8 cellular contexts compared by ENCODE assay signal in the genomic region with DNA sequence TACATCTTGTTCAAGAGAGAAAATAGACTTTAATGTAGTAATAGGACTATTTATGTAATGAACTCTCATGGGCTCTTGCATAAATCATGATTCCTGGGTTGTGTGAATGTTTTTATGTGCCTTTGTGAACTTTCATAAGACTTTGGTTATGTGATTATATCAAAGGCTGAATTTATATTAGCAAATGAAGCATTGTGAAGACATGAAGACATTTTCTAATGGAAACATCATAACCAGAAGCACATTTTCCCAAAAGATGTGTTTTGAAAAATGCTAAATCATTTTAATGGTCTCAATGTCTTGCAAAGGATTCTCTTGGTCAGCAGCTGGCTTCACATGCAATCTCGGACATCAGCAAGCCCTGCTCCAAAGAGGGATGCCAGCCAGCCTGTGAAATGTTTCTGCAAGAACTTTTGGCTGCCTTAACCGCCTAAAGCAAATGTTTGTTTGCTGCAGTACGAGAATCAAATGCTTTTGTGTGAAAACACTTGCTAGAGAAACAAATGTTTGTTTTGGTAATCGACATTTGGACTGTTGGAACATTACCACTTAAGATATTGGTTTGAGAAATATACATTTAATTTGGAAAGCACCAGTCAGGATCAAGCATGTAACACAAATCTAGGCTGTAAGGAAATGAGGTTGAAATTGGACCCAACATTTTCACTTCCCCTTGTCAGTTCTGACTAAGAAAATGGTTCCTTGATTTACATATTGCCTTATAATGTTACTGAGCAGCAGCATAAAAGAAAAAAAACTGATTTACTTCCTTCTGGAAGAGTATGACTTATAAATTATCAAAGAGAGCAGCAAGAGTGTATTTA.
A peak's percentile ranks its signal among the peaks of the same experiment; 100 is the strongest.
DNase-seq lines count a peak whose midpoint lies in the region; ATAC-seq and TF ChIP-seq lines count a peak whose summit lies in the region.

No MANE protein-coding gene starts in this region.

- no peak overlapping the region for H3K4me3 ChIP-seq in GM12864 (ENCODE audit: low read depth, low read length)
- no peak overlapping the region for H3K4me3 ChIP-seq in Loucy (ENCODE audit: low read length, poor library complexity, severe bottlenecking)
- no peak overlapping the region for H3K4me3 ChIP-seq in left lung
- no peak overlapping the region for H3K4me3 ChIP-seq in mammary epithelial cell (replicated peaks in 1 of 3; ENCODE audit: insufficient read depth in 1 of 3, low read depth in 2 of 3, low read length in 3 of 3)

- dilution Hi-C loops in mammary epithelial cell (cut with HindIII; ENCODE audit: low sequenced_read_pairs), result no loop called here

- peak overlapping the region; percentile 23 to 52 for H3K27ac ChIP-seq in left lung
- H3K27ac ChIP-seq in mammary epithelial cell (ENCODE audit: insufficient read depth, low read depth, low read length), result no peak overlapping the region

- no peaks in the 10 kb centered on the region for H3K36me3 ChIP-seq in Loucy (ENCODE audit: insufficient read depth, low read length)
- H3K36me3 ChIP-seq in left lung, result no peaks in the 10 kb centered on the region
- no peaks in the 10 kb centered on the region for H3K36me3 ChIP-seq in mammary epithelial cell (ENCODE audit: insufficient read depth, low read length)

- H3K9me3 ChIP-seq in Loucy (ENCODE audit: insufficient read depth, low read depth, low read length) (no peaks in the 10 kb centered on the region), left lung (no peaks in the 10 kb centered on the region), mammary epithelial cell (replicated peaks; ENCODE audit: insufficient read depth, low read length) (no peaks in the 10 kb centered on the region)

- H3K36me3 Mint-ChIP-seq in activated naive CD4-positive, alpha-beta T cell treated with anti-CD3 and anti-CD28 coated beads, Interleukin-2, amount 10 ng/mL, durations not matched to agents 7 days and 5 days, result peaks cover 11% of the 10 kb centered on the region

- no peaks in the 10 kb centered on the region for H3K79me2 ChIP-seq in Loucy (ENCODE audit: insufficient read depth, low read length)
- H3K79me2 ChIP-seq in mammary epithelial cell (ENCODE audit: insufficient read depth, low read length), result no peaks in the 10 kb centered on the region

- H3K9me3 Mint-ChIP-seq in activated naive CD4-positive, alpha-beta T cell treated with anti-CD3 and anti-CD28 coated beads, Interleukin-2, amount 10 ng/mL, durations not matched to agents 7 days and 5 days, result peaks cover 11% of the 10 kb centered on the region

- peak; percentile 97 for ATAC-seq in GM21786 (IDR thresholded peaks at IDR 0.05; ENCODE audit: unreplicated experiment)
- peak; percentile 49 for ATAC-seq in left lung

- H3K27ac Mint-ChIP-seq in activated naive CD4-positive, alpha-beta T cell treated with anti-CD3 and anti-CD28 coated beads, Interleukin-2, amount 10 ng/mL, durations not matched to agents 7 days and 5 days, result no peak overlapping the region

- no peaks in the 10 kb centered on the region for H3F3A ChIP-seq in Loucy (ENCODE audit: low read depth)

- peak; percentile 59 for DNase-seq in GM12864 (ENCODE audit: low read depth)
- DNase-seq in left lung, result no peak
- no peak for DNase-seq in activated naive CD4-positive, alpha-beta T cell treated with anti-CD3 and anti-CD28 coated beads, Interleukin-2, amount 10 ng/mL, durations not matched to agents 7 days and 5 days
- DNase-seq in NCI-H187 (lab: John Stamatoyannopoulos, UW), result no peak
- no peak for DNase-seq in mammary epithelial cell
- DNase-seq in occipital lobe (lab: John Stamatoyannopoulos, UW), result no peak

- TF ChIP-seq CTCF in GM12864 (IDR thresholded peaks at IDR 0.05; ENCODE audit: low read depth, low read length, missing control alignments) (no peak), Loucy (conservative IDR thresholded peaks at IDR 0.05; ENCODE audit: low read length) (no peak), left lung (IDR thresholded peaks at IDR 0.05) (no peak), mammary epithelial cell (conservative IDR thresholded peaks at IDR 0.05 in 1 of 2, IDR thresholded peaks at IDR 0.05 in 1 of 2; ENCODE audit: extremely low read depth in 1 of 2, insufficient read depth in 1 of 2, low read depth in 1 of 2, low read length in 2 of 2) (no peak)

- in situ Hi-C loops in mammary epithelial cell (cut with MboI; ENCODE audit: low sequenced_read_pairs in 2 of 2), result no loop called here

- peak overlapping the region; percentile 65 for H2AFZ ChIP-seq in Loucy (ENCODE audit: low read length)
- no peak overlapping the region for H2AFZ ChIP-seq in mammary epithelial cell (ENCODE audit: low read depth, low read length)

- no TSS peak for BruUV-seq in mammary epithelial cell (replicated peaks; lab: Mats Ljungman, UMichigan)

- no peaks in the 10 kb centered on the region for H3K27me3 Mint-ChIP-seq in activated naive CD4-positive, alpha-beta T cell treated with anti-CD3 and anti-CD28 coated beads, Interleukin-2, amount 10 ng/mL, durations not matched to agents 7 days and 5 days

- WGBS in mammary epithelial cell (ENCODE audit: low coverage, missing lambda C conversion rate), result 91% methylated on average over 4 of the region's 4 CpGs

- no peak overlapping the region for H3K4me2 ChIP-seq in Loucy (ENCODE audit: low read depth, low read length, poor library complexity, severe bottlenecking)
- H3K4me2 ChIP-seq in mammary epithelial cell (ENCODE audit: insufficient read depth, low read depth, low read length), result no peak overlapping the region

- H3K9me2 ChIP-seq in Loucy (replicated peaks; ENCODE audit: low read depth, low read length), result no peaks in the 10 kb centered on the region

- H3K9ac ChIP-seq in Loucy (ENCODE audit: low read depth, low read length, poor library complexity, severe bottlenecking) (no peak overlapping the region), mammary epithelial cell (ENCODE audit: insufficient read depth, low read length) (no peak overlapping the region)

- H3K4me1 Mint-ChIP-seq in activated naive CD4-positive, alpha-beta T cell treated with anti-CD3 and anti-CD28 coated beads, Interleukin-2, amount 10 ng/mL, durations not matched to agents 7 days and 5 days, result peaks cover 5% of the 10 kb centered on the region

- H4K20me1 ChIP-seq in Loucy (ENCODE audit: insufficient read depth, low read length, poor library complexity, severe bottlenecking) (no peaks in the 10 kb centered on the region), mammary epithelial cell (ENCODE audit: insufficient read depth, low read length) (no peaks in the 10 kb centered on the region)

- CTCF ChIA-PET in activated naive CD4-positive, alpha-beta T cell treated with anti-CD3 and anti-CD28 coated beads, Interleukin-2, amount 10 ng/mL, durations not matched to agents 7 days and 5 days (lab: Charles Lee), result no interaction called here
- CTCF ChIA-PET in mammary epithelial cell (lab: Charles Lee; ENCODE audit: low non-redundant PET), result no interaction called here

- H3K4me1 ChIP-seq in Loucy (ENCODE audit: insufficient read depth, low read length, poor library complexity, severe bottlenecking) (peaks cover 22% of the 10 kb centered on the region), left lung (peaks cover 0 to 16% of the 10 kb centered on the region in 2 donors), mammary epithelial cell (ENCODE audit: insufficient read depth, low read length) (no peaks in the 10 kb centered on the region)

- no peaks in the 10 kb centered on the region for H3K27me3 ChIP-seq in Loucy (ENCODE audit: insufficient read depth, low read length, poor library complexity, severe bottlenecking)
- H3K27me3 ChIP-seq in left lung, result no peaks in the 10 kb centered on the region
- H3K27me3 ChIP-seq in mammary epithelial cell (ENCODE audit: insufficient read depth, low read length), result no peaks in the 10 kb centered on the region

- intact Hi-C loops in left lung (cut with DNase I) (no loop called here), mammary epithelial cell (cut with micrococcal nuclease) (no loop called here)

- no peak overlapping the region for H3K4me3 Mint-ChIP-seq in activated naive CD4-positive, alpha-beta T cell treated with anti-CD3 and anti-CD28 coated beads, Interleukin-2, amount 10 ng/mL, durations not matched to agents 7 days and 5 days
